Comparison of ENCODE assay signal across 22 cellular contexts in the genomic region with DNA sequence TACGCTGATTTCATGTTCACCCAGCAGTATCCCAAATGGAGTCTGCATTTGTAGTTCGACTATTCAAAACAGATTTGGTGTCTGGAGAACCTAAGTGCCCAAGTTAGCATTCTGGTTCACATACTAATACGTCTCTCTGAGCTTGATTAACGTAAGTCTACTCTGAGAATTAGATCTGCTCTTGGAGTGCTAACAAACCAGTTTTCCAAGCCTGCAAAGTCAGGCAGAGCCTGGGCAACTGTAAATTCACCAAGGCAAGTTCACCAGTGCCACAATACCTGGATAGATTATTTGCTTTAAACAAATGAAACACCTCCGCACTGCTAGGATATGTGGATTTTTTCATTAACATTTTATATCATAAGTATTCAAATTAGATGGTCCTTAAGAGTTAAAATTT.
DNase-seq lines count a peak whose midpoint lies in the region; TF ChIP-seq lines count a peak whose summit lies in the region.
"Had no signal": no experiment of that assay in that cellular context is flagged by ENCODE, and none has a peak within 500 bp of the region (broad histone marks: within the 10 kb centered on the region; RNA-seq: fewer than 3 reads in every experiment).

No MANE protein-coding gene starts in this region.

- DNase-seq in NCI-H748 (lab: John Stamatoyannopoulos, UW; ENCODE audit: unreplicated experiment) (peak; percentile 11), NCI-H748 treated with DMSO at 0.1 percent for 48 hours (lab: John Stamatoyannopoulos, UW) (no peak), NCI-H524 treated with DMSO at 0.1 percent for 48 hours (lab: John Stamatoyannopoulos, UW) (peak; percentile 90), left kidney (ENCODE audit: low read depth, low spot score) (peak; percentile 21), posterior vena cava (ENCODE audit: low spot score) (no peak), NCI-H774 (lab: John Stamatoyannopoulos, UW) (no peak), erythroblast (lab: John Stamatoyannopoulos, UW) (no peak)
- DNase-seq: activated CD4-positive, alpha-beta memory T cell treated with anti-CD3 and anti-CD28 coated beads for 36 hours; activated CD8-positive, alpha-beta memory T cell treated with anti-CD3 and anti-CD28 coated beads, Interleukin-2, amount 50 U/mL, for 4 hours; anterior cingulate cortex; CD4-positive, alpha-beta memory T cell; effector CD4-positive, alpha-beta T cell; kidney glomerular epithelial cell; naive B cell; NCI-H1417 treated with DMSO at 0.1 percent for 48 hours; NCI-H446 treated with DMSO at 0.1 percent for 48 hours; occipital lobe; RPMI8226; T-helper 1 cell had no signal

- intact Hi-C loops in posterior vena cava (cut with DNase I), result no loop called here

- H3K4me2 ChIP-seq in skeletal muscle satellite cell (ENCODE audit: low read length), result peak overlapping the region; percentile 82

- H3K9ac ChIP-seq in skeletal muscle satellite cell (ENCODE audit: low read depth, low read length), result peak overlapping the region; percentile 75

- no peaks in the 10 kb centered on the region for H3K9me3 ChIP-seq in skeletal muscle satellite cell (replicated peaks; ENCODE audit: low read length)
- H3K9me3 ChIP-seq: A549, tibial nerve had no signal

- H3K27me3 ChIP-seq in skeletal muscle satellite cell (ENCODE audit: control insufficient read depth, insufficient read depth, low read length), result no peaks in the 10 kb centered on the region
- H3K27me3 ChIP-seq: tibial nerve had no signal

- H3K4me1 ChIP-seq in skeletal muscle satellite cell (ENCODE audit: control insufficient read depth, insufficient read depth, low read length), result peaks cover 20% of the 10 kb centered on the region
- H3K4me1 ChIP-seq: tibial nerve had no signal

- no peak overlapping the region for H3K4me3 ChIP-seq in skeletal muscle satellite cell (ENCODE audit: low read length)
- H3K4me3 ChIP-seq: A549, tibial nerve had no signal

- TF ChIP-seq POLR2A in erythroblast (IDR thresholded peaks at IDR 0.05; ENCODE audit: low read length), result no peak

- H3K36me3 ChIP-seq in skeletal muscle satellite cell (ENCODE audit: insufficient read depth, low read length), result no peaks in the 10 kb centered on the region
- H3K36me3 ChIP-seq: tibial nerve had no signal

Comparison
In these comparisons a context has a peak if more than half of its experiments do, and no peak if none do; other contexts are left out.
1. DNase-seq: peak in NCI-H748 (single experiment), NCI-H524 treated with DMSO at 0.1 percent for 48 hours (single experiment) and left kidney (single experiment); none in NCI-H748 treated with DMSO at 0.1 percent for 48 hours (single experiment), posterior vena cava (single experiment), NCI-H774 (single experiment) and erythroblast (0 of 2).